Comparison of ENCODE assay signal across 24 cellular contexts in genomic region chr5:132055441-132055807, GRCh38. TPM values are rescaled to one million over a fixed set of nuclear protein-coding genes. Genes with fewer than 3 reads are reported as not detected.
DNase-seq lines count a peak whose midpoint lies in the region; ATAC-seq and TF ChIP-seq lines count a peak whose summit lies in the region.
"Had no signal": no experiment of that assay in that cellular context is flagged by ENCODE, and none has a peak within 500 bp of the region (broad histone marks: within the 10 kb centered on the region; RNA-seq: fewer than 3 reads in every experiment).

No MANE protein-coding gene starts in this region.

- no peaks in the 10 kb centered on the region for H3K27me3 Mint-ChIP-seq in stimulated activated naive CD8-positive, alpha-beta T cell treated with anti-CD3 and anti-CD28 coated beads, Interleukin-15, Interleukin-2, amounts not matched to agents 100 ng/mL and 50 ng/mL, for 24 hours

- no peaks in the 10 kb centered on the region for H3K4me1 ChIP-seq in left lung
- H3K4me1 ChIP-seq: ascending aorta, neural progenitor cell, sigmoid colon had no signal

- H3K4me3 Mint-ChIP-seq in stimulated activated naive CD8-positive, alpha-beta T cell treated with anti-CD3 and anti-CD28 coated beads, Interleukin-15, Interleukin-2, amounts not matched to agents 100 ng/mL and 50 ng/mL, for 24 hours: no peak overlapping the region
- H3K4me3 Mint-ChIP-seq: neural progenitor cell had no signal

- H3K4me3 ChIP-seq in left lung: no peak overlapping the region
- H3K4me3 ChIP-seq: ascending aorta, neural progenitor cell, sigmoid colon had no signal

- no peaks in the 10 kb centered on the region for H3K9me3 ChIP-seq in left lung
- H3K9me3 ChIP-seq: ascending aorta, sigmoid colon had no signal

- H3K27ac Mint-ChIP-seq in stimulated activated naive CD8-positive, alpha-beta T cell treated with anti-CD3 and anti-CD28 coated beads, Interleukin-15, Interleukin-2, amounts not matched to agents 100 ng/mL and 50 ng/mL, for 24 hours: peak overlapping the region; percentile 92
- H3K27ac Mint-ChIP-seq: activated naive CD4-positive, alpha-beta T cell treated with anti-CD3 and anti-CD28 coated beads, Interleukin-2, amount 50 U/mL, for 72 hours; progenitor cell of endocrine pancreas had no signal

- peaks cover 0 to 5% of the 10 kb centered on the region in 2 donors for H3K27me3 ChIP-seq in left lung
- H3K27me3 ChIP-seq: ascending aorta, neural progenitor cell, sigmoid colon had no signal

- H3K4me1 Mint-ChIP-seq in stimulated activated naive CD8-positive, alpha-beta T cell treated with anti-CD3 and anti-CD28 coated beads, Interleukin-15, Interleukin-2, amounts not matched to agents 100 ng/mL and 50 ng/mL, for 24 hours (ENCODE audit: low read depth): peaks cover 58% of the 10 kb centered on the region
- H3K4me1 Mint-ChIP-seq: neural progenitor cell had no signal

- intact Hi-C loops in left colon (cut with DNase I, micrococcal nuclease) (no loop called here), left lung (cut with DNase I) (no loop called here)

- no peak for TF ChIP-seq CTCF in left lung (IDR thresholded peaks at IDR 0.05)

- ATAC-seq in stimulated activated naive CD8-positive, alpha-beta T cell treated with anti-CD3 and anti-CD28 coated beads, Interleukin-15, Interleukin-2, amounts not matched to agents 100 U/mL and 50 U/mL, for 24 hours: no peak
- no peak for ATAC-seq in left colon
- ATAC-seq in left lung: no peak
- ATAC-seq: Panc1 had no signal

- no peaks in the 10 kb centered on the region for H3K36me3 Mint-ChIP-seq in stimulated activated naive CD8-positive, alpha-beta T cell treated with anti-CD3 and anti-CD28 coated beads, Interleukin-15, Interleukin-2, amounts not matched to agents 100 ng/mL and 50 ng/mL, for 24 hours (ENCODE audit: low read depth)
- H3K36me3 Mint-ChIP-seq: activated naive CD4-positive, alpha-beta T cell treated with anti-CD3 and anti-CD28 coated beads, Interleukin-2, amount 50 U/mL, for 72 hours; neural progenitor cell had no signal

- no peaks in the 10 kb centered on the region for H3K36me3 ChIP-seq in left lung
- H3K36me3 ChIP-seq: ascending aorta, neural progenitor cell, sigmoid colon had no signal

- no peak for DNase-seq in stimulated activated naive CD8-positive, alpha-beta T cell treated with anti-CD3 and anti-CD28 coated beads, Interleukin-15, Interleukin-2, amounts not matched to agents 100 U/mL and 50 U/mL, for 24 hours
- DNase-seq in NCI-H2171 (lab: John Stamatoyannopoulos, UW): peak; percentile 80
- peak; percentile 29 for DNase-seq in cerebellum (ENCODE audit: low spot score)
- DNase-seq in T-helper 1 cell: no peak
- DNase-seq in left colon: no peak
- no peak for DNase-seq in left lung
- DNase-seq: activated CD4-positive, alpha-beta T cell treated with anti-CD3 and anti-CD28 coated beads for 1 hour; NCI-H1436; NCI-H2227 treated with DMSO at 0.1 percent for 48 hours; SHP77 treated with DMSO at 0.1 percent for 48 hours; SW 1271; trophoblast cell had no signal

- H3K27ac ChIP-seq in left lung: no peak overlapping the region
- H3K27ac ChIP-seq: ascending aorta, neural progenitor cell, sigmoid colon had no signal

- no peaks in the 10 kb centered on the region for H3K9me3 Mint-ChIP-seq in stimulated activated naive CD8-positive, alpha-beta T cell treated with anti-CD3 and anti-CD28 coated beads, Interleukin-15, Interleukin-2, amounts not matched to agents 100 ng/mL and 50 ng/mL, for 24 hours
- H3K9me3 Mint-ChIP-seq: activated naive CD4-positive, alpha-beta T cell treated with anti-CD3 and anti-CD28 coated beads, Interleukin-2, amount 50 U/mL, for 72 hours; neural progenitor cell had no signal

RNA-seq across cellular contexts. Expression of gene IL3, which starts 5.0 kb away (rescaled TPM):
- total RNA-seq in cerebellum: not detected
- not detected for total RNA-seq in left colon
- total RNA-seq in left lung: not detected
- total RNA-seq: ascending aorta, dermis microvascular lymphatic vessel endothelial cell, HT-29, kidney epithelial cell, lung microvascular endothelial cell, MCF 10A, progenitor cell of endocrine pancreas, sigmoid colon had no signal

RNA-seq across cellular contexts. Expression of gene CSF2, which starts 18.2 kb away (rescaled TPM):
- not detected for total RNA-seq in cerebellum
- total RNA-seq in left colon: not detected
- 1 to 10 TPM; 4.6 to 5.1 TPM for total RNA-seq in left lung
- total RNA-seq: ascending aorta, MCF 10A, progenitor cell of endocrine pancreas, sigmoid colon had no signal

RNA-seq across cellular contexts. Expression of gene ACSL6, which starts 44.0 kb away (rescaled TPM):
- total RNA-seq in cerebellum (55.9 TPM), left colon (under 1 TPM; 0.58 to 0.59 TPM), left lung (1 to 10 TPM in 1 of 2 donors, under 1 TPM in 1; 0.68 to 1.1 TPM)
- total RNA-seq: HT-29, MCF 10A had no signal

Comparison
In these comparisons a context has a peak if more than half of its experiments do, and no peak if none do; other contexts are left out.
1. DNase-seq: peak in NCI-H2171 (single experiment) and cerebellum (single experiment); none in stimulated activated naive CD8-positive, alpha-beta T cell treated with anti-CD3 and anti-CD28 coated beads, Interleukin-15, Interleukin-2, amounts not matched to agents 100 U/mL and 50 U/mL, for 24 hours (single experiment), T-helper 1 cell (0 of 5), left colon (0 of 2) and left lung (0 of 2).
2. RNA of gene ACSL6, which starts 44.0 kb away (total RNA-seq): 55.9 TPM in cerebellum (single experiment); 0.68 to 1.1 TPM in left lung and 0.58 to 0.59 TPM in left colon; every median in the first group is over 10 times any median in the second.